1 cellular context compared by ENCODE assay signal in the genomic region with DNA sequence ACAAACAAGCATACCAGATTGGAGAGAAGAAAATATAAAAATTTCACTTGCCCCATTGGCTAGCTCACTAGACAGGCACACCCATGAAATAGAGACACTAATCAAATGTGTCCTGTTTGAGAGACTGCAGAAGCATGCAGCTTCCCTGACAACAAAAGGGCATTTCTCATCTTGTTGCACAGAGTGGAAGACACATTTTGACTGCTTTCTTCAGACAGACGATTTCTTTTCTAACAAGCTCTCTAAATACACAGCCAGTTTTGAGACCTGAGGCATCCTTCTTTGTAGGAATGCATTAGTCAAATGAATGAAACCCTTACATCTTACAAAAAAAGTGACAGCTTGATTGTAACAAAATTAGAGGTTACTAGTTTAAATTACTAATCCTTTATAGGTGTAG.
TF ChIP-seq lines count a peak whose summit lies in the region.

No MANE protein-coding gene starts in this region.

TF ChIP-seq in H1, 55 proteins besides CTCF, POLR2A, EP300 and RAD21 (continued from another document):
- TF ChIP-seq NANOG (IDR thresholded peaks at IDR 0.05; ENCODE audit: insufficient read depth, low read depth, low read length, poor library complexity, severe bottlenecking) (no peak), CBX8 (IDR thresholded peaks at IDR 0.05; ENCODE audit: borderline replicate concordance, low read depth, low read length) (no peak), POLR2AphosphoS5 (IDR thresholded peaks at IDR 0.05; ENCODE audit: low read depth, low read length) (no peak), SRF (IDR thresholded peaks at IDR 0.05; ENCODE audit: low read depth, low read length) (no peak)
- TF ChIP-seq, protein P1, sequence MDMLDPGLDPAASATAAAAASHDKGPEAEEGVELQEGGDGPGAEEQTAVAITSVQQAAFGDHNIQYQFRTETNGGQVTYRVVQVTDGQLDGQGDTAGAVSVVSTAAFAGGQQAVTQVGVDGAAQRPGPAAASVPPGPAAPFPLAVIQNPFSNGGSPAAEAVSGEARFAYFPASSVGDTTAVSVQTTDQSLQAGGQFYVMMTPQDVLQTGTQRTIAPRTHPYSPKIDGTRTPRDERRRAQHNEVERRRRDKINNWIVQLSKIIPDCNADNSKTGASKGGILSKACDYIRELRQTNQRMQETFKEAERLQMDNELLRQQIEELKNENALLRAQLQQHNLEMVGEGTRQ (IDR thresholded peaks at IDR 0.05; ENCODE audit: low read length) = no peak
